16 cellular contexts compared by ENCODE assay signal in genomic region chr1:205447457-205448415, GRCh38. TPM values are rescaled to one million over a fixed set of nuclear protein-coding genes. Genes with fewer than 3 reads are reported as not detected.
A peak's percentile ranks its signal among the peaks of the same experiment; 100 is the strongest.
DNase-seq lines count a peak whose midpoint lies in the region; ATAC-seq and TF ChIP-seq lines count a peak whose summit lies in the region.
"Had no signal": no experiment of that assay in that cellular context is flagged by ENCODE, and none has a peak within 500 bp of the region (broad histone marks: within the 10 kb centered on the region; RNA-seq: fewer than 3 reads in every experiment).

No MANE protein-coding gene starts in this region.

- no peak for TF ChIP-seq CTCF in HCT116 (IDR thresholded peaks at IDR 0.05 in 2 of 3, conservative IDR thresholded peaks at IDR 0.05 in 1 of 3; ENCODE audit: borderline replicate concordance in 1 of 3, insufficient read depth in 1 of 3, low read depth in 2 of 3, low read length in 2 of 3)

- H3K4me3 ChIP-seq in HCT116 (replicated peaks in 1 of 2; ENCODE audit: low read depth in 1 of 2, low read length in 2 of 2) (peak overlapping the region; percentile 77 to 82), iPS-11a (ENCODE audit: low read depth, low read length) (peak overlapping the region; percentile 21), trophoblast cell (ENCODE audit: low read depth, low read length) (no peak overlapping the region)
- H3K4me3 ChIP-seq: SJSA1 had no signal

- no peaks in the 10 kb centered on the region for H3K9me2 ChIP-seq in HCT116 (ENCODE audit: insufficient read depth)

- H3K9ac ChIP-seq in HCT116 (ENCODE audit: low read length) (peak overlapping the region; percentile 84), trophoblast cell (ENCODE audit: low read length) (no peak overlapping the region)

- H3K9me3 ChIP-seq in HCT116 (ENCODE audit: control insufficient read depth in 1 of 2, insufficient read depth in 1 of 2, low read depth in 1 of 2, low read length in 2 of 2): no peaks in the 10 kb centered on the region
- H3K9me3 ChIP-seq in trophoblast cell (ENCODE audit: insufficient read depth, low read depth, low read length): no peaks in the 10 kb centered on the region
- H3K9me3 ChIP-seq: SJSA1 had no signal

- CTCF ChIA-PET in HCT116 (lab: Charles Lee): interaction anchor here (3.6 kb wide), 1 partner anchor 38 kb away, joined by 24 read pairs; no protein-coding TSS in a partner anchor

- no peaks in the 10 kb centered on the region for H4K20me1 ChIP-seq in HCT116 (ENCODE audit: insufficient read depth)

- BruUV-seq in HCT116 (replicated peaks; lab: Mats Ljungman, UMichigan): no TSS peak

- in situ Hi-C loops in SK-MEL-5 (cut with HindIII; ENCODE audit: low pct_unique_long_range_greater_than_20kb, low sequenced_read_pairs): no loop called here

- no peak for ATAC-seq in HCT116

- H3K4me2 ChIP-seq in HCT116 (ENCODE audit: low read length) (peak overlapping the region; percentile 90), trophoblast cell (ENCODE audit: low read length) (peak overlapping the region; percentile 80)

- H3K27me3 ChIP-seq in HCT116 (ENCODE audit: insufficient read depth, low read length) (0 out of 2 replicates have a peak, but pooled peaks cover 3% of the 10 kb centered on the region), trophoblast cell (ENCODE audit: insufficient read depth, low read length) (no peaks in the 10 kb centered on the region)

- RAD21 ChIA-PET in HCT116 (lab: Charles Lee; ENCODE audit: low non-redundant PET in 1 of 2, low total read pairs in 2 of 2, uncharacterized antibody in 2 of 2, unreplicated experiment in 2 of 2): interaction anchor here in 1 of 2 experiments (2.2 kb wide), 1 partner anchor 37 kb away, joined by 9 read pairs; no protein-coding TSS in a partner anchor

- H2AK5ac ChIP-seq in trophoblast cell (ENCODE audit: low read length): peak overlapping the region; percentile 50

- no CpG with 5 or more reads among the region's 20 CpGs for WGBS in trophoblast cell (ENCODE audit: extremely low coverage, insufficient coverage, insufficient read length)

- H4K12ac ChIP-seq in trophoblast cell (ENCODE audit: low read depth, low read length): peak overlapping the region; percentile 69

- TF ChIP-seq POLR2A in HCT116 (IDR thresholded peaks at IDR 0.05; ENCODE audit: borderline replicate concordance, extremely low read depth, insufficient read depth, insufficient read length): no peak

- no peak overlapping the region for H2AFZ ChIP-seq in HCT116 (ENCODE audit: low read depth, low read length, poor library complexity, severe bottlenecking)
- peak overlapping the region; percentile 43 for H2AFZ ChIP-seq in trophoblast cell (ENCODE audit: insufficient read depth, low read length, poor library complexity)

- peak overlapping the region; percentile 99 for H4K91ac ChIP-seq in trophoblast cell (ENCODE audit: low read depth, low read length)

- H2BK12ac ChIP-seq in trophoblast cell (ENCODE audit: low read length): peak overlapping the region; percentile 20

- H3K79me2 ChIP-seq in HCT116 (ENCODE audit: insufficient read depth, low read length) (peaks cover 29% of the 10 kb centered on the region), trophoblast cell (ENCODE audit: control insufficient read depth, insufficient read depth, low read length, poor library complexity) (peaks cover 18% of the 10 kb centered on the region)

- peak overlapping the region; percentile 21 for H4K8ac ChIP-seq in trophoblast cell (ENCODE audit: low read depth, low read length)

- H3K18ac ChIP-seq in trophoblast cell (ENCODE audit: low read length): peak overlapping the region; percentile 44

- peak overlapping the region; percentile 20 for H3K14ac ChIP-seq in trophoblast cell (ENCODE audit: low read length)

- peaks cover 25% of the 10 kb centered on the region for H3K79me1 ChIP-seq in trophoblast cell (ENCODE audit: low read length)

- no peak for TF ChIP-seq RAD21 in HCT116 (IDR thresholded peaks at IDR 0.05; ENCODE audit: low read depth)

- POLR2A ChIA-PET in HCT116 (lab: Charles Lee): no interaction called here

- H3K36me3 ChIP-seq in HCT116 (ENCODE audit: control insufficient read depth in 1 of 2, insufficient read depth in 2 of 2, low read length in 2 of 2) (peaks cover 0 to 8% of the 10 kb centered on the region in 2 experiments; a peak in 1 of 4 replicates), trophoblast cell (ENCODE audit: control insufficient read depth in 1 of 2, insufficient read depth in 2 of 2, low read length in 2 of 2) (no peaks in the 10 kb centered on the region)
- H3K36me3 ChIP-seq: SJSA1 had no signal

- peak overlapping the region; percentile 50 for H2BK5ac ChIP-seq in trophoblast cell (ENCODE audit: low read depth, low read length, poor library complexity)

- H3K4me1 ChIP-seq in HCT116 (ENCODE audit: control insufficient read depth in 1 of 2, insufficient read depth in 2 of 2, low read length in 2 of 2) (peaks cover 58 to 94% of the 10 kb centered on the region in 2 experiments), trophoblast cell (ENCODE audit: control insufficient read depth in 1 of 2, insufficient read depth in 2 of 2, low read length in 2 of 2) (peaks cover 39 to 40% of the 10 kb centered on the region in 2 experiments)
- H3K4me1 ChIP-seq: SJSA1 had no signal

- DNase-seq in HCT116 (ENCODE audit: low read depth, low spot score): no peak
- peak; percentile 47 for DNase-seq in SK-MEL-5 (ENCODE audit: low read depth, low spot score)
- no peak for DNase-seq in trophoblast cell
- DNase-seq in AG20443 (ENCODE audit: low spot score): no peak
- DNase-seq in C1 segment of cervical spinal cord (lab: John Stamatoyannopoulos, UW): no peak
- no peak for DNase-seq in NCI-H2196 treated with DMSO at 0.1 percent for 48 hours (lab: John Stamatoyannopoulos, UW; ENCODE audit: unreplicated experiment)
- DNase-seq in GM19240 (ENCODE audit: insufficient read length, low spot score): no peak
- DNase-seq: activated B cell treated with CpG ODN at 0.5 μM for 24 hours; effector memory CD4-positive, alpha-beta T cell; MM.1S; stimulated activated CD4-positive, alpha-beta T cell treated with anti-CD3 and anti-CD28 coated beads, Interleukin-4, amount 100 ng/mL, for 24 hours had no signal

- H2BK120ac ChIP-seq in trophoblast cell (ENCODE audit: insufficient read depth, low read length, poor library complexity): peak overlapping the region; percentile 97

- H3K27ac ChIP-seq in HCT116 (ENCODE audit: low read depth, low read length) (peak overlapping the region; percentile 95), trophoblast cell (ENCODE audit: low read depth, low read length) (peak overlapping the region; percentile 92)
- H3K27ac ChIP-seq: C4-2B, SJSA1 had no signal

- H3K23ac ChIP-seq in trophoblast cell (ENCODE audit: low read length): no peak overlapping the region

- peak overlapping the region; percentile 77 for H3K4ac ChIP-seq in trophoblast cell (ENCODE audit: low read depth, low read length)

- intact Hi-C loops in HCT116 (cut with micrococcal nuclease): no loop called here

TF ChIP-seq in HCT116, 20 proteins besides CTCF, POLR2A, EP300 and RAD21:
- TF ChIP-seq FOSL1 (IDR thresholded peaks at IDR 0.05; ENCODE audit: low read depth) (no peak), EZH2phosphoT487 (IDR thresholded peaks at IDR 0.05; ENCODE audit: borderline replicate concordance) (no peak), SRF (IDR thresholded peaks at IDR 0.05; ENCODE audit: low read depth) (no peak)

RNA-seq across cellular contexts. Expression of gene BLACAT1, which starts 8.1 kb away (rescaled TPM):
- 3.9 TPM for total RNA-seq in HCT116 (2021; ENCODE audit: unreplicated experiment)
- polyA plus RNA-seq in HCT116 (2012): 3.2 and 4.4 TPM in 2 replicates
- 0.87 and 1.1 TPM in 2 replicates for total RNA-seq in SK-MEL-5 (2014; rRNA removed; shearing (Covaris generic))
- 2.1 and 2.3 TPM in 2 replicates for polyA plus RNA-seq in SK-MEL-5 (2015; cell fraction: cytosol; rRNA removed)
- 15.2 and 17.1 TPM in 2 replicates for polyA plus RNA-seq in SK-MEL-5 (2015; cell fraction: nucleus; rRNA removed)
- polyA plus RNA-seq in trophoblast cell (2013): 2.8 TPM in 2 replicates
- total RNA-seq: lung microvascular endothelial cell, pulmonary artery endothelial cell, SJSA1 had no signal

RNA-seq across cellular contexts. Expression of gene LEMD1, which starts 25.9 kb away (rescaled TPM):
- total RNA-seq in HCT116 (2021; ENCODE audit: unreplicated experiment): 11.9 TPM
- 14.9 and 21.8 TPM in 2 replicates for polyA plus RNA-seq in HCT116 (2012)
- 0.72 and 1.6 TPM in 2 replicates for total RNA-seq in SK-MEL-5 (2014; rRNA removed; shearing (Covaris generic))
- polyA plus RNA-seq in SK-MEL-5 (2015; cell fraction: cytosol; rRNA removed): 0.65 and 2.1 TPM in 2 replicates
- 6.2 and 6.6 TPM in 2 replicates for polyA plus RNA-seq in SK-MEL-5 (2015; cell fraction: nucleus; rRNA removed)
- polyA plus RNA-seq in trophoblast cell (2013): 6.4 and 6.5 TPM in 2 replicates
- total RNA-seq: activated B cell treated with CpG ODN at 0.5 μM for 24 hours, lung microvascular endothelial cell, pulmonary artery endothelial cell, SJSA1 had no signal

RNA-seq across cellular contexts. Expression of gene CDK18, which starts 56.7 kb away (rescaled TPM):
- total RNA-seq in HCT116 (2021; ENCODE audit: unreplicated experiment): 32.0 TPM
- 30.5 and 30.7 TPM in 2 replicates for polyA plus RNA-seq in HCT116 (2012)
- 2.4 and 2.7 TPM in 2 replicates for total RNA-seq in SK-MEL-5 (2014; rRNA removed; shearing (Covaris generic))
- 19.0 and 21.3 TPM in 2 replicates for polyA plus RNA-seq in SK-MEL-5 (2015; cell fraction: cytosol; rRNA removed)
- polyA plus RNA-seq in SK-MEL-5 (2015; cell fraction: nucleus; rRNA removed): 51.6 and 61.0 TPM in 2 replicates
- 22.8 and 24.6 TPM in 2 replicates for polyA plus RNA-seq in trophoblast cell (2013)
- total RNA-seq: pulmonary artery endothelial cell had no signal
